In the genomic region with DNA sequence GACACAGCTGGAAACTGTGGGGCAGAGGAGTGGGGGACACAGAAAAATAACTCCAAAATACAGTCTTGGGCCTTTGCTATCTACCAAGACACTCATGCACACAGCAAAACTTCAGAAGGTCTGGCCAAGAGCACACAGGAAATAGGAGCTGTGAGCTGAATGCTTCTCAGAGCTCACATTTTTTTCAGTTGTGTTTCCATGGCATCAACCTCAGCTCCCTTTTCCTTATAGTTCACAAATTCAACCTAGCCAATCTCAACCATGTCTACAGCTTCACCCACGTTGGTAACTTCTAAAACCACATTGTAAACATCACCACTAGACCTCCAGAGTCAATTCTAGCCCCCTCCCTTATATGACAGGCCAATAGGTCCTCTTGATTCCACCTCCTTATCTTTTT, we compare ENCODE assay signal across 1 cellular context.
TF ChIP-seq lines count a peak whose summit lies in the region.

No MANE protein-coding gene starts in this region.

TF ChIP-seq in K562, 482 proteins besides CTCF, POLR2A, EP300 and RAD21:
- TF ChIP-seq EP400 (IDR thresholded peaks at IDR 0.05) (no peak), TFAP4 (CRISPR knock-in tag; IDR thresholded peaks at IDR 0.05; ENCODE audit: borderline replicate concordance) (no peak), ZNF12 (CRISPR knock-in tag; IDR thresholded peaks at IDR 0.05) (no peak), HMGN3 (IDR thresholded peaks at IDR 0.05; ENCODE audit: borderline replicate concordance, extremely low read depth, insufficient read length, low read depth, low read length) (no peak), LCOR (CRISPR knock-in tag; IDR thresholded peaks at IDR 0.05) (no peak), MTF1 (CRISPR knock-in tag; IDR thresholded peaks at IDR 0.05; ENCODE audit: borderline replicate concordance) (no peak), CBX2 (IDR thresholded peaks at IDR 0.05; ENCODE audit: insufficient read depth, low read length, poor library complexity, severe bottlenecking) (no peak), KDM4B (IDR thresholded peaks at IDR 0.05; ENCODE audit: borderline replicate concordance in 2 of 2, low read depth in 1 of 2) (no peak), EHMT2 (IDR thresholded peaks at IDR 0.05) (no peak), ZKSCAN3 (CRISPR knock-in tag; IDR thresholded peaks at IDR 0.05) (no peak), ZZZ3 (IDR thresholded peaks at IDR 0.05) (no peak), ZNF23 (CRISPR knock-in tag; IDR thresholded peaks at IDR 0.05) (no peak), HDAC6 (IDR thresholded peaks at IDR 0.05; ENCODE audit: low read depth, low read length) (no peak), NONO (IDR thresholded peaks at IDR 0.05; ENCODE audit: low read depth in 2 of 2, low read length in 1 of 2) (no peak), RBM22 (IDR thresholded peaks at IDR 0.05; ENCODE audit: low read depth, low read length, poor library complexity, severe bottlenecking) (no peak), YY1 (IDR thresholded peaks at IDR 0.05; ENCODE audit: borderline replicate concordance in 1 of 3, control insufficient read depth in 1 of 3, extremely low read depth in 1 of 3, insufficient read depth in 3 of 3, insufficient read length in 1 of 3, insufficient replicate concordance in 2 of 3, low read depth in 1 of 3, low read length in 2 of 3) (no peak), CEBPG (CRISPR knock-in tag; IDR thresholded peaks at IDR 0.05) (no peak), CEBPG (tag; conservative IDR thresholded peaks at IDR 0.05 in 1 of 2, IDR thresholded peaks at IDR 0.05 in 1 of 2) (no peak), ILK (tag; IDR thresholded peaks at IDR 0.05; ENCODE audit: borderline replicate concordance, low read depth) (no peak)
- TF ChIP-seq, protein P1, sequence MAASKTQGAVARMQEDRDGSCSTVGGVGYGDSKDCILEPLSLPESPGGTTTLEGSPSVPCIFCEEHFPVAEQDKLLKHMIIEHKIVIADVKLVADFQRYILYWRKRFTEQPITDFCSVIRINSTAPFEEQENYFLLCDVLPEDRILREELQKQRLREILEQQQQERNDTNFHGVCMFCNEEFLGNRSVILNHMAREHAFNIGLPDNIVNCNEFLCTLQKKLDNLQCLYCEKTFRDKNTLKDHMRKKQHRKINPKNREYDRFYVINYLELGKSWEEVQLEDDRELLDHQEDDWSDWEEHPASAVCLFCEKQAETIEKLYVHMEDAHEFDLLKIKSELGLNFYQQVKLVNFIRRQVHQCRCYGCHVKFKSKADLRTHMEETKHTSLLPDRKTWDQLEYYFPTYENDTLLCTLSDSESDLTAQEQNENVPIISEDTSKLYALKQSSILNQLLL (CRISPR knock-in tag; IDR thresholded peaks at IDR 0.05; ENCODE audit: borderline replicate concordance): no peak
